ENCODE assay signal across 8 cellular contexts in the genomic region with DNA sequence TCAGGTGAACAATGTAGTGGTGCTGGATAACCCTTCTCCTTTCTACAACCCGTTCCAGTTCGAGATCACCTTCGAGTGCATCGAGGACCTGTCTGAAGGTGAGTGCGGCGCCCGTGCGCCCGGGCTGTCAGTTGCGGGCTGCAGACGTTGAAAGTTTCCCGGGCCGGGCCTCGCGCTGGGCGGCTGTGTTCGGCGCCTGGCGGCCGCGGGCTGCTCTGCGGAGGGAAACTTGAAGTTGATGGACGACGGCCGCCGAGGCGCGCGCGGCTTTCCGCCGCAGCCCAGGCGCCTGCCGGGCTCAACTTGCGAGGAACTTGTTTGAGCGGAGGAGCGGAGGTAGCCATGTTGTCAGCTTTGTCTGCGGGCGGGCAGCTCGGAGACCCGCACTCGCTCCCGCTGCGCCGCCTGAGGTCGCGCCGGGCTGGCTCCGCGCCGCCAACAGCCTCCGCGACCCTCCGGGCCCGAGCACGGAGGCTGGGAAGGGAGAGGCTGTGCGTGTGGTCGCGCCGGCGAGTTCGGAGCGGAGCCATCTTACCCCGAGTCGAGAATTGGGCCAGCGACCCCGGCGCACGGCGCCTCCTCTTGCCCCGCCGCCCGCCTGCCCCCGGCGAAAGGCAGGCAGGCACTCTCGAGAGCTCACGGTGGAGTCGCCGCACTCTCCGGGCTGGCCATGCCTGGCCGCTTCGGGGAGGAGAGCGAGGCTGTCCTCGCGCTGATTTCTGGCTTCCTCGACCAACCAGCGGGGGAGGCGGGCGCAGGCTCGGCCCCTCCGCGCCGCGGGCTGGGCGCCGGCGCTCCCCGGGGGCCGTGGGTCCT. TPM values are rescaled to one million over a fixed set of nuclear protein-coding genes. Genes with fewer than 3 reads are reported as not detected.
DNase-seq lines count a peak whose midpoint lies in the region; ATAC-seq and TF ChIP-seq lines count a peak whose summit lies in the region.

No MANE protein-coding gene starts in this region.

- H3K4me3 Mint-ChIP-seq in neural crest cell = peak overlapping the region; percentile 100

- no peaks in the 10 kb centered on the region for H3K9me3 Mint-ChIP-seq in neural crest cell

- peak overlapping the region; percentile 88 for H3K4me3 ChIP-seq in fibroblast of villous mesenchyme (ENCODE audit: low read depth, low read length)

- peak overlapping the region; percentile 98 for H3K27ac ChIP-seq in C4-2B

- TF ChIP-seq CTCF in C4-2B (conservative IDR thresholded peaks at IDR 0.05) (no peak), fibroblast of villous mesenchyme (IDR thresholded peaks at IDR 0.05; ENCODE audit: insufficient read depth, low read depth, low read length) (no peak), neural crest cell (conservative IDR thresholded peaks at IDR 0.05) (no peak)

- DNase-seq in GM19238 (ENCODE audit: insufficient read length, low spot score) (peak; percentile 46), fibroblast of villous mesenchyme (ENCODE audit: low read depth) (peak; percentile 65), neural crest cell (ENCODE audit: low read depth, low spot score) (peak; percentile 52), stromal cell of bone marrow (ENCODE audit: low read depth) (peak; percentile 63)
- peak; percentile 50 for DNase-seq in activated T-helper 9 cell treated with anti-CD3 and anti-CD28 coated beads, Interleukin-2, amount 50 U/mL, for 16 hours (ENCODE audit: low read depth)

- H3K36me3 Mint-ChIP-seq in neural crest cell (ENCODE audit: low read depth) = peaks cover 11% of the 10 kb centered on the region

- ATAC-seq in HG03378 (IDR thresholded peaks at IDR 0.05; ENCODE audit: unreplicated experiment) = peak; percentile 22

- H3K4me1 Mint-ChIP-seq in neural crest cell = peaks cover 45% of the 10 kb centered on the region

- peak overlapping the region; percentile 96 for H3K27ac Mint-ChIP-seq in neural crest cell (ENCODE audit: unreplicated experiment)

- H3K27me3 Mint-ChIP-seq in neural crest cell (ENCODE audit: low read depth) = peaks cover 4% of the 10 kb centered on the region

TF ChIP-seq in PFSK-1, 5 proteins besides CTCF, POLR2A, EP300 and RAD21:
- TF ChIP-seq, protein P1, sequence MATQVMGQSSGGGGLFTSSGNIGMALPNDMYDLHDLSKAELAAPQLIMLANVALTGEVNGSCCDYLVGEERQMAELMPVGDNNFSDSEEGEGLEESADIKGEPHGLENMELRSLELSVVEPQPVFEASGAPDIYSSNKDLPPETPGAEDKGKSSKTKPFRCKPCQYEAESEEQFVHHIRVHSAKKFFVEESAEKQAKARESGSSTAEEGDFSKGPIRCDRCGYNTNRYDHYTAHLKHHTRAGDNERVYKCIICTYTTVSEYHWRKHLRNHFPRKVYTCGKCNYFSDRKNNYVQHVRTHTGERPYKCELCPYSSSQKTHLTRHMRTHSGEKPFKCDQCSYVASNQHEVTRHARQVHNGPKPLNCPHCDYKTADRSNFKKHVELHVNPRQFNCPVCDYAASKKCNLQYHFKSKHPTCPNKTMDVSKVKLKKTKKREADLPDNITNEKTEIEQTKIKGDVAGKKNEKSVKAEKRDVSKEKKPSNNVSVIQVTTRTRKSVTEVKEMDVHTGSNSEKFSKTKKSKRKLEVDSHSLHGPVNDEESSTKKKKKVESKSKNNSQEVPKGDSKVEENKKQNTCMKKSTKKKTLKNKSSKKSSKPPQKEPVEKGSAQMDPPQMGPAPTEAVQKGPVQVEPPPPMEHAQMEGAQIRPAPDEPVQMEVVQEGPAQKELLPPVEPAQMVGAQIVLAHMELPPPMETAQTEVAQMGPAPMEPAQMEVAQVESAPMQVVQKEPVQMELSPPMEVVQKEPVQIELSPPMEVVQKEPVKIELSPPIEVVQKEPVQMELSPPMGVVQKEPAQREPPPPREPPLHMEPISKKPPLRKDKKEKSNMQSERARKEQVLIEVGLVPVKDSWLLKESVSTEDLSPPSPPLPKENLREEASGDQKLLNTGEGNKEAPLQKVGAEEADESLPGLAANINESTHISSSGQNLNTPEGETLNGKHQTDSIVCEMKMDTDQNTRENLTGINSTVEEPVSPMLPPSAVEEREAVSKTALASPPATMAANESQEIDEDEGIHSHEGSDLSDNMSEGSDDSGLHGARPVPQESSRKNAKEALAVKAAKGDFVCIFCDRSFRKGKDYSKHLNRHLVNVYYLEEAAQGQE (IDR thresholded peaks at IDR 0.05; ENCODE audit: insufficient read depth in 1 of 2, low read depth in 2 of 2, low read length in 2 of 2) = no peak
- TF ChIP-seq SIN3A (IDR thresholded peaks at IDR 0.05; ENCODE audit: borderline replicate concordance, insufficient read depth, low read length) = no peak
- no peak for TF ChIP-seq TAF1 (IDR thresholded peaks at IDR 0.05; ENCODE audit: borderline replicate concordance, insufficient read depth, low read length)
- TF ChIP-seq POLR2AphosphoS5 (IDR thresholded peaks at IDR 0.05; ENCODE audit: low read depth, low read length) = peak; percentile 43; the same call in 1 of the 2 replicates
- TF ChIP-seq FOXP2 (optimal IDR thresholded peaks at IDR 0.05; ENCODE audit: borderline replicate concordance, extremely low read depth, extremely low read length, insufficient read depth) = no peak
TF ChIP-seq in PFSK-1: peak in this region for 1.

RNA-seq across cellular contexts. Expression of a gene that starts 0.7 kb away (rescaled TPM):
- 10.7 TPM for polyA plus RNA-seq in PFSK-1 (2012; ENCODE audit: insufficient read length, low read depth)
- total RNA-seq in fibroblast of villous mesenchyme = 17.4 and 23.7 TPM in 2 replicates
- total RNA-seq in neural crest cell = 39.6 and 40.1 TPM in 2 replicates

RNA-seq across cellular contexts. Expression of a gene that starts 40.3 kb away (rescaled TPM):
- polyA plus RNA-seq in PFSK-1 (2012; ENCODE audit: insufficient read length, low read depth) = 10.4 TPM
- total RNA-seq in fibroblast of villous mesenchyme = 14.8 and 15.1 TPM in 2 replicates
- total RNA-seq in neural crest cell = 20.4 and 20.7 TPM in 2 replicates

Comparison
In these comparisons a context has a peak if more than half of its experiments do, and no peak if none do; other contexts are left out.
1. Peak in every context shown above with its lines: DNase-seq, ATAC-seq, H3K4me3 ChIP-seq and H3K27ac ChIP-seq.